In the genomic region with DNA sequence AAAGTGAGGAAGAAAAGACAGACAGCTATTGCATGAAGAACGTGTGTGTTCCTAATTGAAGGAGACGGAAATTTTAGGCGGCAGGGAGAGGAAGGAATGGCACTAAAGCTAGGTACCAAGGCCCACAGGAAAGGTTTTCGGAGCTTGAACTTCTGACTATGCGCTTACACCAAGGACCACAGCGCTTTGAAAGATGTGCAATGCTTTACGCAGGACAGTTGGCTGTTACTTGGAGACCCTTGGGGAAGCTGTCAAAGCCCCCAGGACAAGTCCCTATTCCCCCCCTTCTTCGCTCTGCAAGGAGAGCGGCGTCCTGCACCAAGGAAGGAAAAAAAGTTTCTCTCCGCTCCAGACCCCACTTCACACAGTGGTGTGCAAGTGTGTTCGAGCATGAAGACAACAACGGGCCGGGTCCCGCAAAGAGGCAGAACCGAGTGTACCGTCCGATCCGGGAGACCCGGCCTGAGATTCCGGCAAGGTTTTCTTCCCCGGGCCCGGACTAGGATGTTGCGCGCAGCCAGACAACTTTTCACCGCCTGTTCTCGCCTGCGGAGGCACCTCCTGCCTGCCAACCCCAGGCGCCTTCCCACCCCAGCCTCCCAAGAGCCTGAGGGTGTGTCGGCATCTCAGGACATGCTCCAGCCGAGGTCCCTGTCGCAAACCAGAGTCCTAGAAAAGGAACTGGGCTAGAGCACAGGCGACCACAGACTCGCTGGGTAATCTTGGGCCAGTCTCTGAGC, we compare ENCODE assay signal across 11 cellular contexts. TPM values are rescaled to one million over a fixed set of nuclear protein-coding genes. Genes with fewer than 3 reads are reported as not detected.
DNase-seq lines count a peak whose midpoint lies in the region; ATAC-seq and TF ChIP-seq lines count a peak whose summit lies in the region.
"Had no signal": no experiment of that assay in that cellular context is flagged by ENCODE, and none has a peak within 500 bp of the region (broad histone marks: within the 10 kb centered on the region; RNA-seq: fewer than 3 reads in every experiment).

No MANE protein-coding gene starts in this region.

- no peaks in the 10 kb centered on the region for H3K9me3 ChIP-seq in breast epithelium
- no peaks in the 10 kb centered on the region for H3K9me3 ChIP-seq in right cardiac atrium (ENCODE audit: control insufficient read depth, low read length)
- H3K9me3 ChIP-seq in osteoblast (ENCODE audit: low read depth, low read length) = no peaks in the 10 kb centered on the region

- ATAC-seq in right cardiac atrium (peak; percentile 61 to 75), HG02973 (IDR thresholded peaks at IDR 0.05; ENCODE audit: unreplicated experiment) (no peak), GM21423 (IDR thresholded peaks at IDR 0.05; ENCODE audit: unreplicated experiment) (no peak)

- H2AFZ ChIP-seq in ACC112 (ENCODE audit: low read length, unreplicated experiment) (peak overlapping the region; percentile 70), osteoblast (ENCODE audit: low read length) (no peak overlapping the region)

- DNase-seq in breast epithelium (ENCODE audit: low spot score in 2 of 2) (no peak), right cardiac atrium (peak; percentile 34 to 77 (median 61)), osteoblast (ENCODE audit: insufficient read length, low spot score, missing footprints) (peak; percentile 31), T-helper 9 cell (no peak), GM10248 (ENCODE audit: extremely low spot score) (no peak)
- DNase-seq: activated CD4-positive, alpha-beta T cell treated with anti-CD3 and anti-CD28 coated beads, Interleukin-2, amount 10 ng/mL, durations not matched to agents 7 days and 5 days; amniotic stem cell; NCI-H1092 had no signal

- H3K27ac ChIP-seq in ACC112 (ENCODE audit: low read depth, low read length) = no peak overlapping the region
- H3K27ac ChIP-seq in breast epithelium = peak overlapping the region; percentile 21 to 30
- peak overlapping the region; percentile 91 for H3K27ac ChIP-seq in right cardiac atrium (ENCODE audit: low read length)
- H3K27ac ChIP-seq in osteoblast (ENCODE audit: low read depth, low read length) = no peak overlapping the region

- H3K4me1 ChIP-seq in ACC112 (ENCODE audit: control insufficient read depth, insufficient read depth, low read length, unreplicated experiment) (no peaks in the 10 kb centered on the region), breast epithelium (no peaks in the 10 kb centered on the region), right cardiac atrium (ENCODE audit: control insufficient read depth, insufficient read depth, low read length) (peaks cover 1% of the 10 kb centered on the region), osteoblast (ENCODE audit: insufficient read depth, low read length) (no peaks in the 10 kb centered on the region)

- intact Hi-C loops in breast epithelium (cut with DNase I; ENCODE audit: low total_unique reads) = no loop called here
- intact Hi-C loops in right cardiac atrium (cut with DNase I) = loop anchor here in 1 of 4 donors (10.0 kb wide), 1 partner anchor 50 kb away; no protein-coding TSS in a partner anchor

- H3K36me3 ChIP-seq in ACC112 (ENCODE audit: insufficient read depth, low read length) (no peaks in the 10 kb centered on the region), breast epithelium (no peaks in the 10 kb centered on the region), osteoblast (ENCODE audit: insufficient read depth, low read length) (no peaks in the 10 kb centered on the region)

- H3K4me3 ChIP-seq in ACC112 (ENCODE audit: low read depth, low read length) (peak overlapping the region; percentile 89), breast epithelium (peak overlapping the region; percentile 51 to 78 (median 58)), right cardiac atrium (ENCODE audit: low read length) (peak overlapping the region; percentile 82), osteoblast (ENCODE audit: insufficient read depth, low read length) (no peak overlapping the region)

- 19% methylated on average over 34 of the region's 34 CpGs for WGBS in right cardiac atrium

- H3K27me3 ChIP-seq in ACC112 (ENCODE audit: insufficient read depth, low read length) (0 out of 2 replicates have a peak, but pooled peaks cover 3% of the 10 kb centered on the region), breast epithelium (no peaks in the 10 kb centered on the region), right cardiac atrium (ENCODE audit: control insufficient read depth, insufficient read depth) (no peaks in the 10 kb centered on the region), osteoblast (ENCODE audit: insufficient read depth, low read length) (peaks cover 30% of the 10 kb centered on the region)

- CTCF ChIA-PET in GM10248 (lab: Yijun Ruan, JAX) = no interaction called here

- POLR2A ChIA-PET in GM10248 (lab: Yijun Ruan, JAX) = no interaction called here

- peak overlapping the region; percentile 65 for H3K4me2 ChIP-seq in osteoblast (ENCODE audit: insufficient read depth, low read length)

- H4K20me1 ChIP-seq in osteoblast (ENCODE audit: insufficient read depth, low read length) = no peaks in the 10 kb centered on the region

- no peak for TF ChIP-seq POLR2A in breast epithelium (IDR thresholded peaks at IDR 0.05)

- TF ChIP-seq CTCF in breast epithelium (IDR thresholded peaks at IDR 0.05) (no peak), osteoblast (IDR thresholded peaks at IDR 0.05; ENCODE audit: extremely low read depth, low read depth, low read length) (no peak), GM10248 (IDR thresholded peaks at IDR 0.05; ENCODE audit: control extremely low read depth, extremely low read depth, low read depth, missing control alignments) (no peak)

- H3K79me2 ChIP-seq in ACC112 (ENCODE audit: control insufficient read depth, insufficient read depth, low read length, unreplicated experiment) = no peaks in the 10 kb centered on the region
- no peaks in the 10 kb centered on the region for H3K79me2 ChIP-seq in osteoblast (ENCODE audit: insufficient read depth, low read length)

RNA-seq across cellular contexts. Expression of gene KDR, which starts 0.9 kb away (rescaled TPM):
- 10 to 100 TPM; 20.3 to 64.2 (median 40.6) TPM for total RNA-seq in breast epithelium
- total RNA-seq in right cardiac atrium = 10 to 100 TPM; 13.6 to 20.9 (median 17.2) TPM
- polyA plus RNA-seq in right cardiac atrium = 10.5 TPM
- not detected in 2 replicates for total RNA-seq in osteoblast
- total RNA-seq: activated CD4-positive, alpha-beta T cell treated with anti-CD3 and anti-CD28 coated beads, Interleukin-2, amount 10 ng/mL, durations not matched to agents 7 days and 5 days had no signal

Comparison
In these comparisons a context has a peak if more than half of its experiments do, and no peak if none do; other contexts are left out.
1. H3K27ac ChIP-seq: peak in breast epithelium (2 of 2) and right cardiac atrium (single experiment); none in ACC112 (single experiment) and osteoblast (single experiment).
2. DNase-seq: peak in right cardiac atrium (3 of 3) and osteoblast (single experiment); none in breast epithelium (0 of 2), T-helper 9 cell (single experiment) and GM10248 (single experiment).
3. ATAC-seq: peak in right cardiac atrium (2 of 2); none in HG02973 (single experiment) and GM21423 (single experiment).
4. RNA of gene KDR, which starts 0.9 kb away (total RNA-seq): 20.3 to 64.2 TPM in breast epithelium and 13.6 to 20.9 TPM in right cardiac atrium; not detected in osteoblast; every median in the first group is over 10 times any median in the second.